In the genomic region with DNA sequence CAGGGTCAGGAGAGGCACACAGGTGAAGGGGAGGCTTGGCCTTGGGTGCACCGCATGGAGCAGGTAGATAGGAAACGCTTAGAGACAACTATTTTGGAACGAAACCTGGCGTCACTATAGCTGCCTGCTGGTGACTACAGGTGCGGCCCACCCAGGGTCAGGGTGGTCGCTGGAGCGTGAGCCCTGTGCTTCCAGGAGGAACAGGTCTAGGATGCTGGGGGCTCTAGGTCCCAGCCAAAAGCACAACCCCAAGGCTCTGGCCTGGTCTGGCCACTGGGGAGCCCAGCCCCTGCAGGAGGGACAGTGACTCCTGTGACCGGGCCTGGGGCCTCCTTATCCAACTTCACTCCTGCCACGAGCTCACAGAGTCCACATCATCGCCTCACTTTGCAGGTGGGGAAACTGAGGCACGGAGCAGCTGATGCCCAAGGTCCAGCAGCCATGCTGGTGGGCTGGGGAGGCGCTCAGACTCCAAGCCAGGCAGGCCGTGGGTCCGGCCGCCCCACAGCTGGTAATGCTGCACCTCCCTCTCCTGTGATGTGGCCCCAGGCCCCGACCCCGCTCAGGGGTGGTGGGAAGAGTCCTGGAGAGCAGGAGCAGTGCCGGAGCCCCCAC, we compare ENCODE assay signal across 8 cellular contexts. TPM values are rescaled to one million over a fixed set of nuclear protein-coding genes. Genes with fewer than 3 reads are reported as not detected.
A peak's percentile ranks its signal among the peaks of the same experiment; 100 is the strongest.
DNase-seq lines count a peak whose midpoint lies in the region; ATAC-seq and TF ChIP-seq lines count a peak whose summit lies in the region.

No MANE protein-coding gene starts in this region.

- H3K4me1 Mint-ChIP-seq in Calu3 (ENCODE audit: low read depth, unreplicated experiment): peaks cover 50% of the 10 kb centered on the region
- H3K4me1 Mint-ChIP-seq in natural killer cell treated with Interleukin-12 subunit alpha and Interleukin-12 subunit beta and Interleukin-15 and Interleukin-18, amount 100 ng/mL, for 72 hours (ENCODE audit: low read depth in 2 of 2): peaks cover 25 to 32% of the 10 kb centered on the region in 2 donors

- ATAC-seq in HG02759 (IDR thresholded peaks at IDR 0.05; ENCODE audit: unreplicated experiment): peak; percentile 1
- ATAC-seq in natural killer cell treated with Interleukin-12 subunit alpha and Interleukin-12 subunit beta and Interleukin-15 and Interleukin-18, amount 100 ng/mL, for 72 hours: no peak

- DNase-seq in Calu3 (no peak), adrenal gland (no peak), NCI-H510A treated with DMSO at 0.1 percent for 48 hours (lab: John Stamatoyannopoulos, UW) (no peak), NCI-H69 (lab: John Stamatoyannopoulos, UW) (no peak), SHP77 treated with DMSO at 0.1 percent for 48 hours (lab: John Stamatoyannopoulos, UW) (no peak), cerebellum (ENCODE audit: low spot score) (no peak)
- peak; percentile 61 for DNase-seq in natural killer cell treated with Interleukin-12 subunit alpha and Interleukin-12 subunit beta and Interleukin-15 and Interleukin-18, amount 100 ng/mL, for 72 hours (ENCODE audit: low spot score)

- peak overlapping the region; percentile 53 for H3K4me3 Mint-ChIP-seq in Calu3 (ENCODE audit: low read depth, unreplicated experiment)
- peak overlapping the region; percentile 73 for H3K4me3 Mint-ChIP-seq in natural killer cell treated with Interleukin-12 subunit alpha and Interleukin-12 subunit beta and Interleukin-15 and Interleukin-18, amount 100 ng/mL, for 72 hours

- BruUV-seq in Calu3 (replicated peaks; lab: Mats Ljungman, UMichigan): no TSS peak

- intact Hi-C loops in Calu3 (cut with micrococcal nuclease; ENCODE audit: unreplicated experiment) (no loop called here), adrenal gland (cut with DNase I) (no loop called here)

- whole genome bisulfite sequencing in adrenal gland, 4 donors: 69 to 81% (median 75%) methylated on average over 13 to 18 of the region's 18 CpGs

- peak overlapping the region; percentile 23 for H3K27ac Mint-ChIP-seq in Calu3 (ENCODE audit: unreplicated experiment)
- H3K27ac Mint-ChIP-seq in natural killer cell treated with Interleukin-12 subunit alpha and Interleukin-12 subunit beta and Interleukin-15 and Interleukin-18, amount 100 ng/mL, for 72 hours: peak overlapping the region; percentile 92 to 93

- H3K4me1 ChIP-seq in adrenal gland (replicated peaks in 1 of 2): peaks cover 51 to 59% of the 10 kb centered on the region in 2 donors

- TF ChIP-seq CTCF in Calu3 (IDR thresholded peaks at IDR 0.05; ENCODE audit: unreplicated experiment) (no peak), adrenal gland (IDR thresholded peaks at IDR 0.05) (no peak)

- peaks cover 87% of the 10 kb centered on the region for H3K36me3 Mint-ChIP-seq in Calu3 (ENCODE audit: insufficient read depth, unreplicated experiment)
- no peaks in the 10 kb centered on the region for H3K36me3 Mint-ChIP-seq in natural killer cell treated with Interleukin-12 subunit alpha and Interleukin-12 subunit beta and Interleukin-15 and Interleukin-18, amount 100 ng/mL, for 72 hours

- no peaks in the 10 kb centered on the region for H3K9me3 Mint-ChIP-seq in Calu3 (ENCODE audit: low read depth, unreplicated experiment)
- no peaks in the 10 kb centered on the region for H3K9me3 Mint-ChIP-seq in natural killer cell treated with Interleukin-12 subunit alpha and Interleukin-12 subunit beta and Interleukin-15 and Interleukin-18, amount 100 ng/mL, for 72 hours

- no peaks in the 10 kb centered on the region for H3K27me3 ChIP-seq in adrenal gland

- H3K27me3 Mint-ChIP-seq in Calu3 (ENCODE audit: unreplicated experiment): no peaks in the 10 kb centered on the region
- H3K27me3 Mint-ChIP-seq in natural killer cell treated with Interleukin-12 subunit alpha and Interleukin-12 subunit beta and Interleukin-15 and Interleukin-18, amount 100 ng/mL, for 72 hours: no peaks in the 10 kb centered on the region

- H3K4me3 ChIP-seq in adrenal gland: no peak overlapping the region

- CTCF ChIA-PET in Calu3 (lab: Charles Lee): interaction anchor here (0.6 to 2.0 kb wide), 4 partner anchors 16 to 77 kb away, joined by 3 to 8 read pairs (median 5); no protein-coding TSS in a partner anchor

- no peaks in the 10 kb centered on the region for H3K9me3 ChIP-seq in adrenal gland (replicated peaks in 1 of 3)

- peak overlapping the region in 4 of 5 donors; percentile 21 to 95 (median 78) for H3K27ac ChIP-seq in adrenal gland

- TF ChIP-seq POLR2A in adrenal gland (IDR thresholded peaks at IDR 0.05): no peak

- peaks cover 0 to 23% of the 10 kb centered on the region in 2 donors for H3K36me3 ChIP-seq in adrenal gland (replicated peaks in 1 of 2)

RNA-seq across cellular contexts. Expression of a gene that starts 9.0 kb away (rescaled TPM):
- 46.8 and 59.1 TPM in 2 replicates for total RNA-seq in Calu3 (2022)
- total RNA-seq in adrenal gland: 10 to 100 TPM in 6 of 8 donors, 1 to 10 TPM in 2; 4.7 to 26.1 (median 14.3) TPM
- 10 to 100 TPM in 2 of 3 donors, 1 to 10 TPM in 1; 1.4 to 20.7 (median 15.5) TPM for polyA plus RNA-seq in adrenal gland
- 100 to 1,000 TPM in 1 of 2 donors, 10 to 100 TPM in 1; 89.8 to 153 TPM for total RNA-seq in natural killer cell treated with Interleukin-12 subunit alpha and Interleukin-12 subunit beta and Interleukin-15 and Interleukin-18, amount 100 ng/mL, for 72 hours
- total RNA-seq in cerebellum: 31.3 TPM

RNA-seq across cellular contexts. Expression of a gene that starts 26.7 kb away (rescaled TPM):
- total RNA-seq in Calu3 (2022) (56.2 and 59.6 TPM in 2 replicates), adrenal gland (10 to 100 TPM; 45.1 to 88.6 (median 72.4) TPM), cerebellum (17.4 TPM)
- 100 to 1,000 TPM in 2 of 3 donors, 1 to 10 TPM in 1; 3.7 to 120 (median 101) TPM for polyA plus RNA-seq in adrenal gland
- 10 to 100 TPM; 27.0 to 61.4 TPM for total RNA-seq in natural killer cell treated with Interleukin-12 subunit alpha and Interleukin-12 subunit beta and Interleukin-15 and Interleukin-18, amount 100 ng/mL, for 72 hours

RNA-seq across cellular contexts. Expression of a gene that starts 30.2 kb away (rescaled TPM):
- 94.8 and 96.4 TPM in 2 replicates for total RNA-seq in Calu3 (2022)
- 10 to 100 TPM; 12.3 to 33.2 (median 14.7) TPM for total RNA-seq in adrenal gland
- polyA plus RNA-seq in adrenal gland: 10 to 100 TPM in 1 of 3 donors, 1 to 10 TPM in 2; 6.2 to 16.7 (median 7.9) TPM
- 10 to 100 TPM; 11.6 to 17.7 TPM for total RNA-seq in natural killer cell treated with Interleukin-12 subunit alpha and Interleukin-12 subunit beta and Interleukin-15 and Interleukin-18, amount 100 ng/mL, for 72 hours
- 18.9 TPM for total RNA-seq in cerebellum

RNA-seq across cellular contexts. Expression of a gene that starts 52.4 kb away (rescaled TPM):
- total RNA-seq in Calu3 (2022) (not detected in 2 replicates), adrenal gland (not detected), cerebellum (not detected)
- not detected for polyA plus RNA-seq in adrenal gland
- total RNA-seq in natural killer cell treated with Interleukin-12 subunit alpha and Interleukin-12 subunit beta and Interleukin-15 and Interleukin-18, amount 100 ng/mL, for 72 hours: not detected
